9 cellular contexts compared by ENCODE assay signal in genomic region chr3:37308247-37308646, GRCh38.
DNase-seq lines count a peak whose midpoint lies in the region; ATAC-seq, FAIRE-seq and TF ChIP-seq lines count a peak whose summit lies in the region.
"Had no signal": no experiment of that assay in that cellular context is flagged by ENCODE, and none has a peak within 500 bp of the region (broad histone marks: within the 10 kb centered on the region; RNA-seq: fewer than 3 reads in every experiment).

No MANE protein-coding gene starts in this region.

- peaks cover 51% of the 10 kb centered on the region for H3K4me1 ChIP-seq in left ventricle myocardium inferior
- H3K4me1 ChIP-seq in Peyer's patch: no peaks in the 10 kb centered on the region
- no peaks in the 10 kb centered on the region for H3K4me1 ChIP-seq in prostate gland (replicated peaks)
- H3K4me1 ChIP-seq in gastrocnemius medialis: peaks cover 12 to 20% of the 10 kb centered on the region in 2 donors

- 71% methylated on average over 2 of the region's 2 CpGs for WGBS in prostate gland

- ATAC-seq in Right ventricle myocardium inferior (no peak), gastrocnemius medialis (no peak)

- no peak for FAIRE-seq in urothelium cell line (lab: Jason Lieb, UNC)

- H3K27ac ChIP-seq in left ventricle myocardium inferior (replicated peaks) (no peak overlapping the region), Peyer's patch (no peak overlapping the region), prostate gland (no peak overlapping the region), gastrocnemius medialis (no peak overlapping the region)
- H3K27ac ChIP-seq: epithelial cell of prostate had no signal

- H3K36me3 ChIP-seq in left ventricle myocardium inferior (peaks cover 25% of the 10 kb centered on the region), Peyer's patch (peaks cover 0 to 16% (median 0%) of the 10 kb centered on the region in 3 donors), prostate gland (no peaks in the 10 kb centered on the region), gastrocnemius medialis (peaks cover 0 to 10% of the 10 kb centered on the region in 2 donors)

- peak; percentile 41 for TF ChIP-seq CTCF in left ventricle myocardium inferior (IDR thresholded peaks at IDR 0.05; ENCODE audit: borderline replicate concordance)
- peak in 5 of 6 experiments; percentile 18 to 33 (median 24) for TF ChIP-seq CTCF in Peyer's patch (IDR thresholded peaks at IDR 0.05)
- peak; percentile 20 for TF ChIP-seq CTCF in foreskin fibroblast (IDR thresholded peaks at IDR 0.05; ENCODE audit: low read depth, low read length)
- TF ChIP-seq CTCF in prostate gland (IDR thresholded peaks at IDR 0.05): peak in 2 of 4 experiments; percentile 28 to 36
- TF ChIP-seq CTCF in gastrocnemius medialis (IDR thresholded peaks at IDR 0.05 in 4 of 5, conservative IDR thresholded peaks at IDR 0.05 in 1 of 5): peak in 1 of 5 experiments; percentile 28

- in situ Hi-C loops in gastrocnemius medialis (cut with MboI; ENCODE audit: low sequenced_read_pairs in 4 of 4): no loop called here

- intact Hi-C loops in left ventricle myocardium inferior (cut with micrococcal nuclease): no loop called here
- intact Hi-C loops in Right ventricle myocardium inferior (cut with DNase I): no loop called here
- intact Hi-C loops in prostate gland (cut with DNase I): loop anchor here (10.0 kb wide), 1 partner anchor 87 kb away; no protein-coding TSS in a partner anchor
- intact Hi-C loops in gastrocnemius medialis (cut with DNase I; ENCODE audit: low total_unique reads): no loop called here

- DNase-seq in left ventricle myocardium inferior (no peak), Right ventricle myocardium inferior (ENCODE audit: missing footprints) (no peak), Peyer's patch (no peak), foreskin fibroblast (peak in 1 of 2 donors; percentile 38), urothelium cell line (ENCODE audit: low spot score) (peak; percentile 5), prostate gland (ENCODE audit: low spot score) (no peak), gastrocnemius medialis (no peak), NCI-H2227 (lab: John Stamatoyannopoulos, UW; ENCODE audit: unreplicated experiment) (no peak)

- H3K9me3 ChIP-seq in left ventricle myocardium inferior (replicated peaks) (no peaks in the 10 kb centered on the region), Peyer's patch (no peaks in the 10 kb centered on the region), prostate gland (no peaks in the 10 kb centered on the region), gastrocnemius medialis (no peaks in the 10 kb centered on the region)

- TF ChIP-seq POLR2A in Peyer's patch (IDR thresholded peaks at IDR 0.05) (no peak), prostate gland (IDR thresholded peaks at IDR 0.05) (no peak), gastrocnemius medialis (IDR thresholded peaks at IDR 0.05) (no peak)

- H3K27me3 ChIP-seq in left ventricle myocardium inferior (ENCODE audit: low read depth): no peaks in the 10 kb centered on the region
- H3K27me3 ChIP-seq in Peyer's patch: no peaks in the 10 kb centered on the region
- H3K27me3 ChIP-seq in prostate gland (replicated peaks; ENCODE audit: insufficient read depth): no peaks in the 10 kb centered on the region
- no peaks in the 10 kb centered on the region for H3K27me3 ChIP-seq in gastrocnemius medialis

- no peak overlapping the region for H3K4me3 ChIP-seq in left ventricle myocardium inferior
- no peak overlapping the region for H3K4me3 ChIP-seq in Peyer's patch
- no peak overlapping the region for H3K4me3 ChIP-seq in foreskin fibroblast (ENCODE audit: low read depth in 1 of 2, low read length in 2 of 2)
- H3K4me3 ChIP-seq in prostate gland: no peak overlapping the region
- no peak overlapping the region for H3K4me3 ChIP-seq in gastrocnemius medialis
